Comparison of ENCODE assay signal across 6 cellular contexts in genomic region chr10:131688304-131688703, GRCh38.
"Had no signal": no experiment of that assay in that cellular context is flagged by ENCODE, and none has a peak within 500 bp of the region (broad histone marks: within the 10 kb centered on the region; RNA-seq: fewer than 3 reads in every experiment).

No MANE protein-coding gene starts in this region.

- H2AFZ ChIP-seq: GM23338 had no signal

- FAIRE-seq: H54 had no signal

- H3K4me3 ChIP-seq: GM23338 had no signal

- H3K4me2 ChIP-seq: GM23338 had no signal

- DNase-seq: HCEC 1CT, Kasumi-1, KG1 had no signal

- H3K27ac ChIP-seq: HL-60 had no signal
